9 cellular contexts compared by ENCODE assay signal in the genomic region with DNA sequence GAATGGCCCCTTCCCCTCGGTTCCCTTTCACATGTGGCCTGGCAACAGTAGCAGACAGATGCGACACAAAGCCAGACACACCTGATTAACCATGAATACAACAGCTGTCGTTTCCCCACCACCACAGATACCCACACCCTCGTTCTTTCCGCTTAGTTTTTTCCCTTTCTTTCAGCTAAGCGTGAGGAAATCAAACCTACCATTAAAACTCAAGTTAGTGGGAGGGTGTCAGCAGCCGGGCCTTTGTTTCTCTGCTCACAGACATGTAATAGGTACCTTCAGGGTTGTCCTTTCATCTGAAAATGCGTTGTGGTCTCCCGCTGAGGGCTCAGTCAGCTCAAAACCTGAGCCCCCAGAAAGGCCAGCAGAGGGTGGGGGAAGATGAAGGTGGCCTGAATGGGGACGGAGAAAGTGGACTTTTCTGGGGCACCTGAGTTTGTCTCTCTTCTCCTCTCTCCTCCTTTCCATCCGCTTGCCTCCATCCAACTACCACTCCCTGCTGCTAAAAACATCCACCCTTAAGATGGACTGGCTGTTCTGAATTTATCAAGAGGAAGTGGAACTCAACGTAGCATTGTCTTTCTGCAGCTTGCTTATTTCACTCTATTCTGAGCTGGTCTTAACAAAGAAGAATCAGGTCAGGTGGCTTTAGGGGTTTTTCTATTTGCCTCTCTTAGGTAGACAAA.
DNase-seq lines count a peak whose midpoint lies in the region; ATAC-seq lines count a peak whose summit lies in the region.
"Had no signal": no experiment of that assay in that cellular context is flagged by ENCODE, and none has a peak within 500 bp of the region (broad histone marks: within the 10 kb centered on the region; RNA-seq: fewer than 3 reads in every experiment).

No MANE protein-coding gene starts in this region.

- no peaks in the 10 kb centered on the region for H3K36me3 Mint-ChIP-seq in CD4-positive, alpha-beta memory T cell

- H3K4me1 Mint-ChIP-seq in CD4-positive, alpha-beta memory T cell: peaks cover 37 to 62% (median 44%) of the 10 kb centered on the region in 4 donors

- H3K4me3 ChIP-seq in CD4-positive, alpha-beta memory T cell (ENCODE audit: low read length in 2 of 2): no peak overlapping the region
- H3K4me3 ChIP-seq in effector memory CD4-positive, alpha-beta T cell (ENCODE audit: insufficient read depth, low read depth, low read length, poor library complexity, severe bottlenecking): no peak overlapping the region

- intact Hi-C loops in CD4-positive, alpha-beta memory T cell (cut with micrococcal nuclease): no loop called here

- H3K9me3 ChIP-seq in CD4-positive, alpha-beta memory T cell (ENCODE audit: control insufficient read depth in 1 of 2, low read length in 2 of 2): no peaks in the 10 kb centered on the region
- no peaks in the 10 kb centered on the region for H3K9me3 ChIP-seq in effector memory CD4-positive, alpha-beta T cell (ENCODE audit: control insufficient read depth, low read length)

- CTCF ChIA-PET in CD4-positive, alpha-beta memory T cell (lab: Charles Lee; ENCODE audit: partially characterized antibody): no interaction called here

- H3K27me3 Mint-ChIP-seq in CD4-positive, alpha-beta memory T cell: no peaks in the 10 kb centered on the region

- ATAC-seq in GM21360 (IDR thresholded peaks at IDR 0.05; ENCODE audit: unreplicated experiment) (peak; percentile 66), left lobe of liver (no peak), HG03196 (IDR thresholded peaks at IDR 0.05; ENCODE audit: unreplicated experiment) (no peak), esophagus mucosa (no peak)

- H3K27ac ChIP-seq in CD4-positive, alpha-beta memory T cell (ENCODE audit: low read depth, low read length): no peak overlapping the region
- peak overlapping the region; percentile 26 for H3K27ac ChIP-seq in effector memory CD4-positive, alpha-beta T cell (ENCODE audit: insufficient read depth, low read length, poor library complexity, severe bottlenecking)
- H3K27ac ChIP-seq: VCaP had no signal

- no peaks in the 10 kb centered on the region for H3K36me3 ChIP-seq in CD4-positive, alpha-beta memory T cell (ENCODE audit: insufficient read depth, low read length)
- no peaks in the 10 kb centered on the region for H3K36me3 ChIP-seq in effector memory CD4-positive, alpha-beta T cell (ENCODE audit: control insufficient read depth, insufficient read depth, low read length)

- peak overlapping the region; percentile 54 to 91 (median 81) for H3K27ac Mint-ChIP-seq in CD4-positive, alpha-beta memory T cell

- H3K4me1 ChIP-seq in CD4-positive, alpha-beta memory T cell (ENCODE audit: insufficient read depth, low read length): peaks cover 79% of the 10 kb centered on the region
- H3K4me1 ChIP-seq in effector memory CD4-positive, alpha-beta T cell (ENCODE audit: control insufficient read depth, insufficient read depth, low read length, poor library complexity, severe bottlenecking): peaks cover 2% of the 10 kb centered on the region

- H3K9me3 Mint-ChIP-seq in CD4-positive, alpha-beta memory T cell: peaks cover 0 to 2% (median 0%) of the 10 kb centered on the region in 8 donors

- no peaks in the 10 kb centered on the region for H3K27me3 ChIP-seq in CD4-positive, alpha-beta memory T cell (ENCODE audit: insufficient read depth, low read length)
- no peaks in the 10 kb centered on the region for H3K27me3 ChIP-seq in effector memory CD4-positive, alpha-beta T cell (replicated peaks; ENCODE audit: control insufficient read depth, insufficient read depth, low read length, poor library complexity, severe bottlenecking)

- POLR2A ChIA-PET in CD4-positive, alpha-beta memory T cell (lab: Charles Lee; ENCODE audit: partially characterized antibody): interaction anchor here (1.3 to 1.8 kb wide), 4 partner anchors 13 to 68 kb away, joined by 4 to 6 read pairs (median 4); no protein-coding TSS in a partner anchor

- no peak for DNase-seq in CD4-positive, alpha-beta memory T cell
- DNase-seq in NCI-H146 (lab: John Stamatoyannopoulos, UW) (peak; percentile 88), NCI-H510A treated with DMSO at 0.1 percent for 48 hours (lab: John Stamatoyannopoulos, UW) (no peak), left lobe of liver (ENCODE audit: low spot score) (no peak)
- no peak for DNase-seq in effector memory CD4-positive, alpha-beta T cell

- H3K4me3 Mint-ChIP-seq in CD4-positive, alpha-beta memory T cell: peak overlapping the region; percentile 17 to 70 (median 48)
